In genomic region chr5:34007116-34007674, GRCh38 we compare ENCODE assay signal across 8 cellular contexts. TPM values are rescaled to one million over a fixed set of nuclear protein-coding genes. Genes with fewer than 3 reads are reported as not detected.
A peak's percentile ranks its signal among the peaks of the same experiment; 100 is the strongest.
DNase-seq lines count a peak whose midpoint lies in the region; ATAC-seq, FAIRE-seq and TF ChIP-seq lines count a peak whose summit lies in the region.

No MANE protein-coding gene starts in this region.

- peak overlapping the region; percentile 64 for H3K27ac Mint-ChIP-seq in astrocyte (ENCODE audit: unreplicated experiment)

- peaks cover 8% of the 10 kb centered on the region for H3K36me3 Mint-ChIP-seq in astrocyte (ENCODE audit: low read depth, unreplicated experiment)

- H3K9me3 ChIP-seq in BE2C, result no peaks in the 10 kb centered on the region
- H3K9me3 ChIP-seq in HUES6 (ENCODE audit: control insufficient read depth, insufficient read depth, low read depth, low read length), result no peaks in the 10 kb centered on the region
- no peaks in the 10 kb centered on the region for H3K9me3 ChIP-seq in astrocyte (ENCODE audit: insufficient read depth, low read depth, low read length)
- H3K9me3 ChIP-seq in iPS-20b (ENCODE audit: insufficient read depth, low read depth, low read length), result no peaks in the 10 kb centered on the region

- H4K20me1 ChIP-seq in astrocyte (ENCODE audit: insufficient read depth, low read length), result no peaks in the 10 kb centered on the region

- H3K4me1 ChIP-seq in BE2C (no peaks in the 10 kb centered on the region), HUES6 (ENCODE audit: control insufficient read depth, insufficient read depth, low read length) (peaks cover 10% of the 10 kb centered on the region), astrocyte (ENCODE audit: insufficient read depth, low read length) (peaks cover 9% of the 10 kb centered on the region), iPS-20b (ENCODE audit: insufficient read depth, low read length) (peaks cover 8% of the 10 kb centered on the region; the same call in 1 of the 2 replicates)

- FAIRE-seq in astrocyte (lab: Jason Lieb, UNC), result no peak

- H3K79me2 ChIP-seq in astrocyte (ENCODE audit: insufficient read depth, low read length), result peaks cover 11% of the 10 kb centered on the region

- peak overlapping the region; percentile 93 for H3K4me3 Mint-ChIP-seq in astrocyte (ENCODE audit: unreplicated experiment)

- peak overlapping the region; percentile 74 for H2AFZ ChIP-seq in astrocyte (ENCODE audit: low read depth, low read length)

- H3K9ac ChIP-seq in HUES6 (ENCODE audit: low read length) (peak overlapping the region; percentile 89), astrocyte (ENCODE audit: low read length) (peak overlapping the region; percentile 86), iPS-20b (ENCODE audit: low read depth, low read length) (peak overlapping the region; percentile 91)

- no peak for TF ChIP-seq CTCF in BE2C (IDR thresholded peaks at IDR 0.05; ENCODE audit: low read depth, low read length)
- TF ChIP-seq CTCF in astrocyte (IDR thresholded peaks at IDR 0.05; ENCODE audit: insufficient read depth, low read depth, low read length), result no peak

- ATAC-seq in HG02938 (IDR thresholded peaks at IDR 0.05; ENCODE audit: unreplicated experiment) (no peak), GM19452 (IDR thresholded peaks at IDR 0.05; ENCODE audit: unreplicated experiment) (no peak)

- no peak overlapping the region; the same call in 1 of the 2 replicates for H3K27ac ChIP-seq in HUES6 (ENCODE audit: low read depth, low read length)
- peak overlapping the region; percentile 85 for H3K27ac ChIP-seq in astrocyte (ENCODE audit: low read depth, low read length)
- peak overlapping the region; percentile 9 for H3K27ac ChIP-seq in iPS-20b (ENCODE audit: low read length)
- peak overlapping the region; percentile 71 to 97 (median 91) for H3K27ac ChIP-seq in skin epidermis

- H3K4me1 Mint-ChIP-seq in astrocyte (ENCODE audit: low read depth, unreplicated experiment), result peaks cover 16% of the 10 kb centered on the region

- peak overlapping the region; percentile 89 for H3K4me2 ChIP-seq in astrocyte (ENCODE audit: low read length)

- H3K4me3 ChIP-seq in BE2C (ENCODE audit: low read depth, low read length), result peak overlapping the region; percentile 93
- peak overlapping the region; percentile 93 for H3K4me3 ChIP-seq in HUES6 (ENCODE audit: low read depth, low read length)
- H3K4me3 ChIP-seq in astrocyte (ENCODE audit: insufficient read depth, low read depth, low read length), result peak overlapping the region; percentile 82
- H3K4me3 ChIP-seq in iPS-20b (ENCODE audit: low read length), result peak overlapping the region; percentile 88
- peak overlapping the region; percentile 59 to 78 (median 67) for H3K4me3 ChIP-seq in skin epidermis

- H3K27me3 Mint-ChIP-seq in astrocyte (ENCODE audit: low read depth, unreplicated experiment), result no peaks in the 10 kb centered on the region

- H3K27me3 ChIP-seq in BE2C, result no peaks in the 10 kb centered on the region
- H3K27me3 ChIP-seq in HUES6 (ENCODE audit: control insufficient read depth, insufficient read depth, low read length), result no peaks in the 10 kb centered on the region
- no peaks in the 10 kb centered on the region for H3K27me3 ChIP-seq in astrocyte (ENCODE audit: insufficient read depth, low read length)
- H3K27me3 ChIP-seq in iPS-20b (ENCODE audit: insufficient read depth, low read length), result no peaks in the 10 kb centered on the region

- H3K9me3 Mint-ChIP-seq in astrocyte (ENCODE audit: unreplicated experiment), result no peaks in the 10 kb centered on the region

- H3K36me3 ChIP-seq in BE2C (no peaks in the 10 kb centered on the region), HUES6 (ENCODE audit: control insufficient read depth, insufficient read depth, low read length) (peaks cover 21% of the 10 kb centered on the region), astrocyte (ENCODE audit: insufficient read depth, low read length) (no peaks in the 10 kb centered on the region), iPS-20b (ENCODE audit: insufficient read depth, low read depth, low read length) (peaks cover 27% of the 10 kb centered on the region)

- no peak for DNase-seq in BE2C
- no peak for DNase-seq in astrocyte (ENCODE audit: low read depth)
- no peak for DNase-seq in NCI-H345 treated with DMSO at 0.1 percent for 48 hours (lab: John Stamatoyannopoulos, UW; ENCODE audit: unreplicated experiment)

RNA-seq across cellular contexts. Expression of gene AMACR, which starts 0.7 kb away (rescaled TPM):
- 9.6 TPM for polyA plus RNA-seq in BE2C (2012; ENCODE audit: insufficient read depth, insufficient read length, low read depth)
- total RNA-seq in astrocyte, result 11.5 and 13.4 TPM in 2 replicates

RNA-seq across cellular contexts. Expression of gene SLC45A2, which starts 22.7 kb away (rescaled TPM):
- not detected for polyA plus RNA-seq in BE2C (2012; ENCODE audit: insufficient read depth, insufficient read length, low read depth)
- 0.82 and 0.98 TPM in 2 replicates for total RNA-seq in astrocyte

RNA-seq across cellular contexts. Expression of gene C1QTNF3, which starts 35.8 kb away (rescaled TPM):
- polyA plus RNA-seq in BE2C (2012; ENCODE audit: insufficient read depth, insufficient read length, low read depth), result 2.2 TPM
- total RNA-seq in astrocyte, result 0.58 and 0.95 TPM in 2 replicates
